Comparison of ENCODE assay signal across 8 cellular contexts in genomic region chr14:74501135-74501614, GRCh38. TPM values are rescaled to one million over a fixed set of nuclear protein-coding genes. Genes with fewer than 3 reads are reported as not detected.
DNase-seq lines count a peak whose midpoint lies in the region; FAIRE-seq and TF ChIP-seq lines count a peak whose summit lies in the region.

No MANE protein-coding gene starts in this region.

- H3K9ac ChIP-seq in HUES48 (ENCODE audit: low read depth, low read length) (peak overlapping the region; percentile 40; the same call in 1 of the 2 replicates), trophoblast cell (ENCODE audit: low read length) (no peak overlapping the region)

- H2BK12ac ChIP-seq in trophoblast cell (ENCODE audit: low read length): no peak overlapping the region

- H3K27me3 ChIP-seq in HUES48 (ENCODE audit: control insufficient read depth, insufficient read depth, low read length) (no peaks in the 10 kb centered on the region), trophoblast cell (ENCODE audit: insufficient read depth, low read length) (no peaks in the 10 kb centered on the region)

- no peak overlapping the region for H2BK5ac ChIP-seq in trophoblast cell (ENCODE audit: low read depth, low read length, poor library complexity)

- DNase-seq in AG20443 (ENCODE audit: low spot score) (peak; percentile 69), SHP77 treated with DMSO at 0.1 percent for 48 hours (lab: John Stamatoyannopoulos, UW) (peak; percentile 52), globus pallidus (ENCODE audit: low spot score) (peak; percentile 63), trophoblast cell (peak; percentile 45 to 66), NCI-H128 (lab: John Stamatoyannopoulos, UW; ENCODE audit: unreplicated experiment) (no peak), foreskin melanocyte (no peak), GM12892 (ENCODE audit: insufficient read length) (no peak)

- H3K36me3 ChIP-seq in HUES48 (ENCODE audit: control insufficient read depth, insufficient read depth, low read length) (peaks cover 4% of the 10 kb centered on the region; the same call in 1 of the 2 replicates), trophoblast cell (ENCODE audit: control insufficient read depth in 1 of 2, insufficient read depth in 2 of 2, low read length in 2 of 2) (no peaks in the 10 kb centered on the region)

- no peak for TF ChIP-seq POLR2A in GM12892 (IDR thresholded peaks at IDR 0.05; ENCODE audit: low read depth, low read length)

- no peak overlapping the region for H3K4me2 ChIP-seq in trophoblast cell (ENCODE audit: low read length)

- no peak overlapping the region for H3K23ac ChIP-seq in trophoblast cell (ENCODE audit: low read length)

- no peak overlapping the region for H2BK120ac ChIP-seq in trophoblast cell (ENCODE audit: insufficient read depth, low read length, poor library complexity)

- peaks cover 19% of the 10 kb centered on the region for H3K4me1 ChIP-seq in HUES48 (ENCODE audit: control insufficient read depth, insufficient read depth, low read length)
- no peaks in the 10 kb centered on the region for H3K4me1 ChIP-seq in trophoblast cell (ENCODE audit: control insufficient read depth in 1 of 2, insufficient read depth in 2 of 2, low read length in 2 of 2)

- H3K9me3 ChIP-seq in HUES48 (ENCODE audit: control insufficient read depth, insufficient read depth, low read length) (no peaks in the 10 kb centered on the region), trophoblast cell (ENCODE audit: insufficient read depth, low read depth, low read length) (peaks cover 2% of the 10 kb centered on the region)

- H4K8ac ChIP-seq in trophoblast cell (ENCODE audit: low read depth, low read length): no peak overlapping the region

- no peak overlapping the region for H3K4ac ChIP-seq in trophoblast cell (ENCODE audit: low read depth, low read length)

- H4K91ac ChIP-seq in trophoblast cell (ENCODE audit: low read depth, low read length): no peak overlapping the region

- WGBS in trophoblast cell (ENCODE audit: extremely low coverage, insufficient coverage, insufficient read length): no CpG with 5 or more reads among the region's 16 CpGs

- no peak overlapping the region for H3K18ac ChIP-seq in trophoblast cell (ENCODE audit: low read length)

- H3K4me3 ChIP-seq in HUES48 (ENCODE audit: low read depth, low read length) (no peak overlapping the region), trophoblast cell (ENCODE audit: low read depth, low read length) (no peak overlapping the region)

- H2AFZ ChIP-seq in trophoblast cell (ENCODE audit: insufficient read depth, low read length, poor library complexity): no peak overlapping the region

- H3K27ac ChIP-seq in HUES48 (ENCODE audit: low read depth, low read length) (peak overlapping the region; percentile 85), trophoblast cell (ENCODE audit: low read depth, low read length) (no peak overlapping the region)

- H2AK5ac ChIP-seq in trophoblast cell (ENCODE audit: low read length): no peak overlapping the region

- FAIRE-seq in GM12892 (lab: Jason Lieb, UNC): no peak

- H3K14ac ChIP-seq in trophoblast cell (ENCODE audit: low read length): no peak overlapping the region

- H3K79me2 ChIP-seq in trophoblast cell (ENCODE audit: control insufficient read depth, insufficient read depth, low read length, poor library complexity): no peaks in the 10 kb centered on the region

- no peak overlapping the region for H4K12ac ChIP-seq in trophoblast cell (ENCODE audit: low read depth, low read length)

- no peaks in the 10 kb centered on the region for H3K79me1 ChIP-seq in trophoblast cell (ENCODE audit: low read length)

RNA-seq across cellular contexts. Expression of gene ISCA2, which starts 7.6 kb away (rescaled TPM):
- polyA plus RNA-seq in trophoblast cell (2013): 23.9 and 25.1 TPM in 2 replicates
- 40.9 TPM for polyA plus RNA-seq in GM12892 (2012; ENCODE audit: missing spikeins)

RNA-seq across cellular contexts. Expression of gene NPC2, which starts 8.1 kb away (rescaled TPM):
- polyA plus RNA-seq in trophoblast cell (2013): 842 and 851 TPM in 2 replicates
- 93.2 TPM for polyA plus RNA-seq in GM12892 (2012; ENCODE audit: missing spikeins)

Comparison
In these comparisons a context has a peak if more than half of its experiments do, and no peak if none do; other contexts are left out.
1. DNase-seq: peak in AG20443 (single experiment), SHP77 treated with DMSO at 0.1 percent for 48 hours (single experiment), globus pallidus (single experiment) and trophoblast cell (2 of 2); none in NCI-H128 (single experiment), foreskin melanocyte (single experiment) and GM12892 (single experiment).